In genomic region chr4:108592674-108592986, GRCh38 we compare ENCODE assay signal across 22 cellular contexts. TPM values are rescaled to one million over a fixed set of nuclear protein-coding genes. Genes with fewer than 3 reads are reported as not detected.
DNase-seq lines count a peak whose midpoint lies in the region; ATAC-seq and TF ChIP-seq lines count a peak whose summit lies in the region.
"Had no signal": no experiment of that assay in that cellular context is flagged by ENCODE, and none has a peak within 500 bp of the region (broad histone marks: within the 10 kb centered on the region; RNA-seq: fewer than 3 reads in every experiment).

No MANE protein-coding gene starts in this region.

- H3K79me1 ChIP-seq in IMR-90 (ENCODE audit: low read depth in 1 of 2, low read length in 2 of 2): no peaks in the 10 kb centered on the region

- peaks cover 8 to 28% (median 20%) of the 10 kb centered on the region in 3 donors for H3K36me3 Mint-ChIP-seq in CD8-positive, alpha-beta memory T cell

- H3K4ac ChIP-seq in IMR-90 (ENCODE audit: low read depth, low read length): peak overlapping the region; percentile 66; the same call in 1 of the 2 replicates

- no peaks in the 10 kb centered on the region for H4K20me1 ChIP-seq in IMR-90 (ENCODE audit: insufficient read depth, low read length)

- H2BK15ac ChIP-seq in IMR-90 (ENCODE audit: low read depth, low read length): peak overlapping the region; percentile 87; the same call in 1 of the 3 replicates

- no peak overlapping the region for H4K5ac ChIP-seq in IMR-90 (ENCODE audit: low read depth, low read length)

- H3K4me3 Mint-ChIP-seq in CD8-positive, alpha-beta memory T cell: no peak overlapping the region
- H3K4me3 Mint-ChIP-seq: T-helper 2 cell treated with Interferon-gamma antibody and Interleukin-4, amounts not matched to agents 5 μg/mL and 100 μg/mL, for 36 hours had no signal

- POLR2A ChIA-PET in IMR-90 (lab: Charles Lee; ENCODE audit: unreplicated experiment): no interaction called here
- POLR2A ChIA-PET in CD8-positive, alpha-beta memory T cell (lab: Charles Lee): no interaction called here

- H3K27me3 Mint-ChIP-seq in CD8-positive, alpha-beta memory T cell: no peaks in the 10 kb centered on the region

- peaks cover 1% of the 10 kb centered on the region; the same call in 1 of the 2 replicates for H3K4me1 ChIP-seq in IMR-90 (ENCODE audit: control insufficient read depth, insufficient read depth, low read length)
- peaks cover 9% of the 10 kb centered on the region for H3K4me1 ChIP-seq in RWPE2 (ENCODE audit: insufficient read depth, poor library complexity, severe bottlenecking)
- no peaks in the 10 kb centered on the region for H3K4me1 ChIP-seq in right lobe of liver
- no peaks in the 10 kb centered on the region for H3K4me1 ChIP-seq in vagina
- H3K4me1 ChIP-seq in CD8-positive, alpha-beta memory T cell (ENCODE audit: insufficient read depth, low read length): no peaks in the 10 kb centered on the region
- H3K4me1 ChIP-seq: gastrocnemius medialis, transverse colon had no signal

- H2BK20ac ChIP-seq in IMR-90 (ENCODE audit: low read depth, low read length): peak overlapping the region; percentile 83

- no peaks in the 10 kb centered on the region for H3K4me1 Mint-ChIP-seq in CD8-positive, alpha-beta memory T cell

- no peak overlapping the region for H2AFZ ChIP-seq in IMR-90 (replicated peaks; ENCODE audit: low read length, poor library complexity)

- H4K8ac ChIP-seq in IMR-90 (ENCODE audit: low read depth in 2 of 2, low read length in 2 of 2): peak overlapping the region; percentile 69 to 83; a peak in 3 of 4 replicates

- TF ChIP-seq RAD21 in IMR-90 (IDR thresholded peaks at IDR 0.05; ENCODE audit: low read length): no peak

- H3K4me3 ChIP-seq in IMR-90 (ENCODE audit: insufficient read depth, low read depth, low read length) (no peak overlapping the region), RWPE2 (ENCODE audit: severe bottlenecking) (no peak overlapping the region), right lobe of liver (no peak overlapping the region), vagina (no peak overlapping the region), WERI-Rb-1 (ENCODE audit: low read depth, low read length) (no peak overlapping the region)
- no peak overlapping the region for H3K4me3 ChIP-seq in CD8-positive, alpha-beta memory T cell (ENCODE audit: low read length)
- H3K4me3 ChIP-seq: gastrocnemius medialis, SJCRH30, transverse colon had no signal

- DNase-seq in COR-L47 (lab: John Stamatoyannopoulos, UW): peak; percentile 49
- no peak for DNase-seq in IMR-90
- no peak for DNase-seq in RWPE2 (ENCODE audit: low spot score)
- DNase-seq in right lobe of liver: no peak
- no peak for DNase-seq in vagina (ENCODE audit: extremely low spot score in 2 of 2)
- DNase-seq in occipital lobe (lab: John Stamatoyannopoulos, UW): no peak
- no peak for DNase-seq in CD8-positive, alpha-beta memory T cell
- no peak for DNase-seq in WERI-Rb-1
- DNase-seq: activated CD8-positive, alpha-beta memory T cell treated with anti-CD3 and anti-CD28 coated beads for 24 hours; gastrocnemius medialis; left colon; NCI-H1436; NCI-H524 treated with DMSO at 0.1 percent for 48 hours; nucleus accumbens; right cardiac atrium; SJCRH30; stimulated activated naive CD4-positive, alpha-beta T cell treated with Interleukin-2 at 50 U/mL for 16 hours; transverse colon had no signal

- H3K9ac ChIP-seq in IMR-90 (ENCODE audit: low read depth, low read length): no peak overlapping the region
- H3K9ac ChIP-seq: KMS-11 had no signal

- no CpG with 5 or more reads among the region's 2 CpGs for WGBS in IMR-90 (ENCODE audit: extremely low coverage in 2 of 2, insufficient read length in 1 of 2), 2 experiments
- WGBS in right lobe of liver (ENCODE audit: insufficient coverage, low coverage, low lambda C conversion rate, missing lambda C conversion rate): 11% methylated on average over 2 of the region's 2 CpGs

- peak overlapping the region; percentile 11; the same call in 1 of the 2 replicates for H2AK5ac ChIP-seq in IMR-90 (ENCODE audit: low read depth, low read length)

- H3K27ac Mint-ChIP-seq in CD8-positive, alpha-beta memory T cell: no peak overlapping the region
- H3K27ac Mint-ChIP-seq: T-helper 2 cell treated with Interferon-gamma antibody and Interleukin-4, amounts not matched to agents 5 μg/mL and 100 μg/mL, for 36 hours had no signal

- H3K9me3 Mint-ChIP-seq in CD8-positive, alpha-beta memory T cell: no peaks in the 10 kb centered on the region
- H3K9me3 Mint-ChIP-seq: activated naive CD4-positive, alpha-beta T cell treated with anti-CD3 and anti-CD28 coated beads, Interleukin-2, amount 50 U/mL, for 72 hours; T-helper 2 cell treated with Interferon-gamma antibody and Interleukin-4, amounts not matched to agents 5 μg/mL and 100 μg/mL, for 36 hours had no signal

- H3K27me3 ChIP-seq in IMR-90 (ENCODE audit: control insufficient read depth, insufficient read depth, low read length) (no peaks in the 10 kb centered on the region), RWPE2 (ENCODE audit: insufficient read depth, poor library complexity, severe bottlenecking) (no peaks in the 10 kb centered on the region), right lobe of liver (no peaks in the 10 kb centered on the region), vagina (no peaks in the 10 kb centered on the region), WERI-Rb-1 (ENCODE audit: insufficient read depth, low read depth, severe bottlenecking) (no peaks in the 10 kb centered on the region)
- no peaks in the 10 kb centered on the region for H3K27me3 ChIP-seq in CD8-positive, alpha-beta memory T cell (ENCODE audit: insufficient read depth, low read length, poor library complexity, severe bottlenecking)
- H3K27me3 ChIP-seq: gastrocnemius medialis, SJCRH30, transverse colon had no signal

- peak overlapping the region; percentile 62; the same call in 1 of the 2 replicates for H4K91ac ChIP-seq in IMR-90 (ENCODE audit: insufficient read depth, low read depth, low read length)

- no peak overlapping the region for H2AK9ac ChIP-seq in IMR-90 (replicated peaks; ENCODE audit: low read depth, low read length, poor library complexity)

- H3K9me3 ChIP-seq in IMR-90 (ENCODE audit: control insufficient read depth, insufficient read depth, low read length): no peaks in the 10 kb centered on the region
- no peaks in the 10 kb centered on the region for H3K9me3 ChIP-seq in RWPE2 (ENCODE audit: severe bottlenecking)
- H3K9me3 ChIP-seq in right lobe of liver: no peaks in the 10 kb centered on the region
- no peaks in the 10 kb centered on the region for H3K9me3 ChIP-seq in vagina
- H3K9me3 ChIP-seq in CD8-positive, alpha-beta memory T cell (ENCODE audit: low read length): no peaks in the 10 kb centered on the region
- no peaks in the 10 kb centered on the region for H3K9me3 ChIP-seq in WERI-Rb-1 (ENCODE audit: severe bottlenecking)
- H3K9me3 ChIP-seq: gastrocnemius medialis, SJCRH30, transverse colon had no signal

- H3K14ac ChIP-seq in IMR-90 (replicated peaks; ENCODE audit: low read depth, low read length): peak overlapping the region; percentile 60; the same call in 1 of the 2 replicates

- dilution Hi-C loops in IMR-90 (cut with HindIII; ENCODE audit: low sequenced_read_pairs, unreplicated experiment): no loop called here

- CTCF ChIA-PET in IMR-90 (lab: Yijun Ruan, JAX): no interaction called here
- CTCF ChIA-PET in CD8-positive, alpha-beta memory T cell (lab: Charles Lee): interaction anchor here (2.3 kb wide), 1 partner anchor 20 kb away, joined by 6 read pairs; no protein-coding TSS in a partner anchor

- no peak overlapping the region for H3K56ac ChIP-seq in IMR-90 (ENCODE audit: extremely low read depth, insufficient read depth, low read length)

- H3K27ac ChIP-seq in IMR-90 (ENCODE audit: insufficient read depth, low read length) (peak overlapping the region; percentile 53; the same call in 1 of the 2 replicates), RWPE2 (ENCODE audit: poor library complexity, severe bottlenecking) (peak overlapping the region; percentile 90), right lobe of liver (no peak overlapping the region), vagina (no peak overlapping the region), WERI-Rb-1 (no peak overlapping the region)
- H3K27ac ChIP-seq in CD8-positive, alpha-beta memory T cell (ENCODE audit: low read depth, low read length): no peak overlapping the region
- H3K27ac ChIP-seq: gastrocnemius medialis, KMS-11, transverse colon had no signal

- intact Hi-C loops in IMR-90 (cut with micrococcal nuclease) (no loop called here), right lobe of liver (cut with DNase I) (no loop called here), vagina (cut with DNase I) (no loop called here)

- in situ Hi-C loops in IMR-90 (cut with MboI; ENCODE audit: low sequenced_read_pairs): no loop called here

- peak overlapping the region; percentile 88 for H2BK120ac ChIP-seq in IMR-90 (ENCODE audit: low read depth, low read length)

- H3K9me1 ChIP-seq in IMR-90 (ENCODE audit: insufficient read depth, low read length): no peaks in the 10 kb centered on the region

- H3K23ac ChIP-seq in IMR-90 (ENCODE audit: low read depth, low read length): 0 out of 2 replicates have a peak overlapping the region, but pooled peaks have one; percentile 48

- no peak for TF ChIP-seq CTCF in IMR-90 (conservative IDR thresholded peaks at IDR 0.05; ENCODE audit: low read depth, low read length)
- TF ChIP-seq CTCF in RWPE2 (IDR thresholded peaks at IDR 0.05; ENCODE audit: poor library complexity, severe bottlenecking): no peak
- TF ChIP-seq CTCF in right lobe of liver (IDR thresholded peaks at IDR 0.05): no peak
- no peak for TF ChIP-seq CTCF in vagina (IDR thresholded peaks at IDR 0.05)
- no peak for TF ChIP-seq CTCF in WERI-Rb-1 (IDR thresholded peaks at IDR 0.05; ENCODE audit: low read depth, low read length)

- H3K18ac ChIP-seq in IMR-90 (ENCODE audit: low read depth, low read length): no peak overlapping the region

- H3K36me3 ChIP-seq in IMR-90 (ENCODE audit: control insufficient read depth, insufficient read depth, low read length) (no peaks in the 10 kb centered on the region), RWPE2 (ENCODE audit: low read depth) (no peaks in the 10 kb centered on the region), right lobe of liver (no peaks in the 10 kb centered on the region), vagina (no peaks in the 10 kb centered on the region), WERI-Rb-1 (no peaks in the 10 kb centered on the region)
- no peaks in the 10 kb centered on the region for H3K36me3 ChIP-seq in CD8-positive, alpha-beta memory T cell (ENCODE audit: insufficient read depth, low read length)
- H3K36me3 ChIP-seq: gastrocnemius medialis, SJCRH30, transverse colon had no signal

- TF ChIP-seq POLR2A in IMR-90 (IDR thresholded peaks at IDR 0.05; ENCODE audit: low read depth, low read length) (no peak), right lobe of liver (IDR thresholded peaks at IDR 0.05) (no peak), vagina (IDR thresholded peaks at IDR 0.05) (no peak)

- no peak for ATAC-seq in IMR-90 (ENCODE audit: low read depth)
- ATAC-seq in RWPE2 (ENCODE audit: low read depth): no peak
- ATAC-seq in right lobe of liver: peak; percentile 39 to 87 (median 78)
- ATAC-seq: activated CD4-positive, CD25-positive, alpha-beta regulatory T cell treated with anti-CD3 and anti-CD28 coated beads, Interleukin-2, amount 50 U/mL, for 24 hours; activated naive CD4-positive, alpha-beta T cell treated with anti-CD3 and anti-CD28 coated beads, Interleukin-2, amount 50 U/mL, for 72 hours; gastrocnemius medialis; left colon had no signal

- H2BK5ac ChIP-seq in IMR-90 (ENCODE audit: low read depth, low read length, poor library complexity, severe bottlenecking): peak overlapping the region; percentile 42

- no peak overlapping the region for H3K4me2 ChIP-seq in IMR-90 (ENCODE audit: low read depth, low read length)
- H3K4me2 ChIP-seq: KMS-11 had no signal

- no TSS peak for BruUV-seq in IMR-90 (replicated peaks; lab: Mats Ljungman, UMichigan)

RNA-seq across cellular contexts. Expression of gene RPL34, which starts 27.7 kb away (rescaled TPM):
- total RNA-seq in IMR-90 (2012; rRNA removed) (590 and 1,435 TPM in 2 replicates), right lobe of liver (100 to 1,000 TPM; 357 to 441 (median 411) TPM), vagina (1,086 TPM), occipital lobe (1,436 TPM)
- polyA plus RNA-seq in IMR-90 (2012; rRNA removed): 1,750 and 2,037 TPM in 2 replicates
- 1,118 and 2,262 TPM in 2 replicates for polyA plus RNA-seq in IMR-90 (2012; cell fraction: cytosol; rRNA removed)
- polyA plus RNA-seq in IMR-90 (2012; cell fraction: nucleus; rRNA removed; ENCODE audit: low replicate concordance): 121 and 956 TPM in 2 replicates
- total RNA-seq in CD8-positive, alpha-beta memory T cell: 1,000 to 10,000 TPM; 1,392 to 1,416 TPM
- 3,675 TPM for polyA plus RNA-seq in CD8-positive, alpha-beta memory T cell

RNA-seq across cellular contexts. Expression of gene OSTC, which starts 57.8 kb away (rescaled TPM):
- total RNA-seq in IMR-90 (2012; rRNA removed) (479 and 13,576 TPM in 2 replicates), right lobe of liver (10 to 100 TPM; 66.8 to 86.4 (median 76.9) TPM), vagina (105 TPM), occipital lobe (57.2 TPM)
- polyA plus RNA-seq in IMR-90 (2012; rRNA removed): 131 and 173 TPM in 2 replicates
- 110 and 190 TPM in 2 replicates for polyA plus RNA-seq in IMR-90 (2012; cell fraction: cytosol; rRNA removed)
- 18.7 and 66.9 TPM in 2 replicates for polyA plus RNA-seq in IMR-90 (2012; cell fraction: nucleus; rRNA removed; ENCODE audit: low replicate concordance)
- 10 to 100 TPM; 90.8 to 93.1 TPM for total RNA-seq in CD8-positive, alpha-beta memory T cell
- 154 TPM for polyA plus RNA-seq in CD8-positive, alpha-beta memory T cell

Comparison
In these comparisons a context has a peak if more than half of its experiments do, and no peak if none do; other contexts are left out.
1. ATAC-seq: peak in right lobe of liver (4 of 4); none in IMR-90 (single experiment) and RWPE2 (single experiment).
2. H3K27ac ChIP-seq: peak in IMR-90 (single experiment) and RWPE2 (single experiment); none in right lobe of liver (0 of 3), vagina (single experiment), CD8-positive, alpha-beta memory T cell (single experiment) and WERI-Rb-1 (single experiment).